In the genomic region with DNA sequence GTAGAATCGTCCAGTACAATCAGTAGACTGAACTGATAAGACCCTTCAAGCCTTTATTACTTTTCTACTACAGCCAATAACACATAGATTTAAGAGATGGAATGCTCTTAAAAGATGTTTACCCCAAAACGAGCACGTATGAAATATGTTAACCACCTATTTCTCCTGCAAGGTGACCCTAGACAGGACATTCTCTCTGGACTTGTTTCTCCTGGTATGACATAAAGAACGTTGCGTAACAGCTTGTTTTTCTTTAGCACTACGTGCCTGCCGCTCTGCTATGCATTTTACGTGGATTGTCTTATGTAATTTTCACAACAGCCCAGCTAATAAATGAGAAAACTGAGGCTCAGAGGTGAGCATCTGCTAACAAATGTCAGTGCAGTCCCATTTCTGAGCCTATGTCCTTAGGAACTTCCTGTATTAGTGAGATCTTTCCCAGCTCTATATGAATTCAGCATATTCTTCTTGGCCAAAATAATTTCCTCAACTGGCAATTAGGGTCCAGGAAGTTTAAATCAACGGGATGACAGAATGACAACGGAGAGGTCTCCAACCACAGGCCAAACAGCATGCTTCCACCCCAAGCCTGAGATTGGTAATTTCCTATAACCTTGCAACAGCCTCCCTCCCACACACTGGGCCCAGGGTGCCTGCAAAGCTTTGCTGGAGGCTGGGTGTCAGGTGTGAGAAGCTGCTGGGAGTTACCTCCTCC, we compare ENCODE assay signal across 8 cellular contexts. TPM values are rescaled to one million over a fixed set of nuclear protein-coding genes. Genes with fewer than 3 reads are reported as not detected.
DNase-seq lines count a peak whose midpoint lies in the region; ATAC-seq and TF ChIP-seq lines count a peak whose summit lies in the region.

No MANE protein-coding gene starts in this region.

- H3K9me3 ChIP-seq in CD4-positive, alpha-beta memory T cell (ENCODE audit: control insufficient read depth in 1 of 2, low read length in 2 of 2) = no peaks in the 10 kb centered on the region
- H3K9me3 ChIP-seq in prostate gland (no peaks in the 10 kb centered on the region), Karpas-422 (ENCODE audit: low read length) (no peaks in the 10 kb centered on the region)

- POLR2A ChIA-PET in CD4-positive, alpha-beta memory T cell (lab: Charles Lee; ENCODE audit: partially characterized antibody) = interaction anchor here (0.8 to 6.5 kb wide), 9 partner anchors 16 to 354 kb away, joined by 3 to 159 read pairs (median 17); partner anchors contain the start of genes FAM177A1 and PSMA6

- H3K27me3 Mint-ChIP-seq in CD4-positive, alpha-beta memory T cell = peaks cover 0 to 2% of the 10 kb centered on the region in 2 donors

- no peak for ATAC-seq in HG03108 (IDR thresholded peaks at IDR 0.05; ENCODE audit: unreplicated experiment)

- no peak for TF ChIP-seq CTCF in coronary artery (IDR thresholded peaks at IDR 0.05)
- no peak for TF ChIP-seq CTCF in prostate gland (IDR thresholded peaks at IDR 0.05)

- no peak overlapping the region for H3K9ac ChIP-seq in Karpas-422 (ENCODE audit: low read length)

- peaks cover 8% of the 10 kb centered on the region for H3K79me2 ChIP-seq in Karpas-422 (ENCODE audit: low read length)

- H3K9me3 Mint-ChIP-seq in CD4-positive, alpha-beta memory T cell = peaks cover 0 to 8% (median 0%) of the 10 kb centered on the region in 8 donors

- TF ChIP-seq POLR2A in prostate gland (IDR thresholded peaks at IDR 0.05) = peak; percentile 24

- intact Hi-C loops in CD4-positive, alpha-beta memory T cell (cut with micrococcal nuclease) = loop anchor here (5.0 kb wide), 3 partner anchors 34 to 864 kb away; partner anchors contain the start of gene EAPP
- intact Hi-C loops in prostate gland (cut with DNase I) = loop anchor here (5.0 to 10.0 kb wide), 2 partner anchors 526 to 689 kb away; partner anchors contain the start of genes BAZ1A and CFL2

- peaks cover 44 to 60% of the 10 kb centered on the region in 2 donors for H3K36me3 Mint-ChIP-seq in CD4-positive, alpha-beta memory T cell

- no peak overlapping the region for H3K4me2 ChIP-seq in Karpas-422 (ENCODE audit: low read depth, low read length, poor library complexity, severe bottlenecking)

- H3K4me1 Mint-ChIP-seq in CD4-positive, alpha-beta memory T cell = peaks cover 33 to 74% (median 50%) of the 10 kb centered on the region in 4 donors

- H3K4me3 ChIP-seq in CD4-positive, alpha-beta memory T cell (ENCODE audit: low read length in 2 of 2) = peak overlapping the region; percentile 20 to 88
- peak overlapping the region; percentile 95 for H3K4me3 ChIP-seq in coronary artery
- H3K4me3 ChIP-seq in prostate gland = peak overlapping the region; percentile 97 to 99
- no peak overlapping the region for H3K4me3 ChIP-seq in Karpas-422 (ENCODE audit: low read length)

- peaks cover 49% of the 10 kb centered on the region for H3K4me1 ChIP-seq in CD4-positive, alpha-beta memory T cell (ENCODE audit: insufficient read depth, low read length)
- peaks cover 6% of the 10 kb centered on the region for H3K4me1 ChIP-seq in prostate gland (replicated peaks)
- peaks cover 26% of the 10 kb centered on the region for H3K4me1 ChIP-seq in Karpas-422 (ENCODE audit: low read length)

- peaks cover 16% of the 10 kb centered on the region for H4K20me1 ChIP-seq in Karpas-422 (ENCODE audit: insufficient read depth, low read depth, low read length)

- peak; percentile 35 to 67 (median 43) for DNase-seq in CD4-positive, alpha-beta memory T cell
- peak in 4 of 5 experiments; percentile 24 to 49 (median 40) for DNase-seq in T-helper 2 cell
- DNase-seq in coronary artery (ENCODE audit: low spot score) = no peak
- no peak for DNase-seq in prostate gland (ENCODE audit: low spot score)
- no peak for DNase-seq in G401 (ENCODE audit: low spot score)
- no peak for DNase-seq in kidney glomerular epithelial cell (lab: John Stamatoyannopoulos, UW)
- no peak for DNase-seq in Karpas-422

- no peaks in the 10 kb centered on the region for H3K9me2 ChIP-seq in Karpas-422 (replicated peaks; ENCODE audit: insufficient read depth, low read length)

- CTCF ChIA-PET in CD4-positive, alpha-beta memory T cell (lab: Charles Lee; ENCODE audit: partially characterized antibody) = interaction anchor here (6.5 kb wide), 1 partner anchor 14 kb away, joined by 81 read pairs; no protein-coding TSS in a partner anchor

- peak overlapping the region; percentile 76 to 97 (median 94) for H3K4me3 Mint-ChIP-seq in CD4-positive, alpha-beta memory T cell

- H2AFZ ChIP-seq in Karpas-422 (ENCODE audit: low read length) = no peak overlapping the region

- H3K27me3 ChIP-seq in CD4-positive, alpha-beta memory T cell (ENCODE audit: insufficient read depth, low read length) = no peaks in the 10 kb centered on the region
- no peaks in the 10 kb centered on the region for H3K27me3 ChIP-seq in prostate gland (replicated peaks; ENCODE audit: insufficient read depth)
- H3K27me3 ChIP-seq in Karpas-422 (ENCODE audit: low read length) = no peaks in the 10 kb centered on the region

- peak overlapping the region; percentile 100 for H3K27ac ChIP-seq in CD4-positive, alpha-beta memory T cell (ENCODE audit: low read depth, low read length)
- peak overlapping the region; percentile 97 to 100 for H3K27ac ChIP-seq in coronary artery
- H3K27ac ChIP-seq in prostate gland = peak overlapping the region; percentile 100
- no peak overlapping the region for H3K27ac ChIP-seq in Karpas-422 (ENCODE audit: low read length)

- in situ Hi-C loops in G401 (cut with HindIII; ENCODE audit: low sequenced_read_pairs) = loop anchor here (10.0 to 25.0 kb wide), 2 partner anchors 176 to 364 kb away; partner anchors contain the start of gene FAM177A1

- H3K36me3 ChIP-seq in CD4-positive, alpha-beta memory T cell (ENCODE audit: insufficient read depth, low read length) = peaks cover 31% of the 10 kb centered on the region
- H3K36me3 ChIP-seq in prostate gland (peaks cover 22 to 29% of the 10 kb centered on the region in 2 donors), Karpas-422 (ENCODE audit: insufficient read depth, low read length) (peaks cover 29% of the 10 kb centered on the region)

- peak overlapping the region; percentile 94 to 100 (median 99) for H3K27ac Mint-ChIP-seq in CD4-positive, alpha-beta memory T cell

- 27% methylated on average over 10 of the region's 10 CpGs for WGBS in prostate gland

RNA-seq across cellular contexts. Expression of gene NFKBIA, which starts 3.7 kb away (rescaled TPM):
- 100 to 1,000 TPM; 119 to 120 TPM for total RNA-seq in CD4-positive, alpha-beta memory T cell
- polyA plus RNA-seq in CD4-positive, alpha-beta memory T cell = 100 to 1,000 TPM; 334 to 833 TPM
- 100 to 1,000 TPM; 294 to 415 TPM for total RNA-seq in prostate gland
- 98.1 and 101 TPM in 2 replicates for total RNA-seq in G401 (2014; rRNA removed; shearing (Covaris generic))
- 27.6 and 53.5 TPM in 2 replicates for total RNA-seq in Karpas-422 (2014; rRNA removed; shearing (Covaris generic); ENCODE audit: low replicate concordance)

Comparison
In these comparisons a context has a peak if more than half of its experiments do, and no peak if none do; other contexts are left out.
1. DNase-seq: peak in CD4-positive, alpha-beta memory T cell (5 of 5) and T-helper 2 cell (4 of 5); none in coronary artery (single experiment), prostate gland (single experiment), G401 (single experiment), kidney glomerular epithelial cell (single experiment) and Karpas-422 (single experiment).